Comparison of ENCODE assay signal across 9 cellular contexts in genomic region chr10:3472705-3473078, GRCh38.
DNase-seq lines count a peak whose midpoint lies in the region; ATAC-seq and TF ChIP-seq lines count a peak whose summit lies in the region.
"Had no signal": no experiment of that assay in that cellular context is flagged by ENCODE, and none has a peak within 500 bp of the region (broad histone marks: within the 10 kb centered on the region; RNA-seq: fewer than 3 reads in every experiment).

No MANE protein-coding gene starts in this region.

- H4K8ac ChIP-seq in neuronal stem cell (ENCODE audit: low read depth, low read length), result no peak overlapping the region

- H2AFZ ChIP-seq in neuronal stem cell (ENCODE audit: low read length), result peak overlapping the region; percentile 50

- H2BK12ac ChIP-seq in neuronal stem cell (ENCODE audit: low read length), result no peak overlapping the region

- H3K27ac ChIP-seq in neuronal stem cell (replicated peaks; ENCODE audit: low read length), result no peak overlapping the region

- H3K18ac ChIP-seq in neuronal stem cell (ENCODE audit: low read length), result no peak overlapping the region

- peaks cover 0 to 14% of the 10 kb centered on the region in 2 donors for H3K9me3 ChIP-seq in neuronal stem cell (replicated peaks in 1 of 2; ENCODE audit: control insufficient read depth in 2 of 2, insufficient read depth in 1 of 2, low read depth in 1 of 2, low read length in 2 of 2)

- no peak overlapping the region for H2BK5ac ChIP-seq in neuronal stem cell (ENCODE audit: low read length)

- no peak for DNase-seq in CD14-positive monocyte (ENCODE audit: low spot score)
- DNase-seq in OCI-M1 (lab: John Stamatoyannopoulos, UW), result peak; percentile 32
- DNase-seq in endothelial cell (ENCODE audit: low spot score), result no peak
- DNase-seq in neuronal stem cell (ENCODE audit: low spot score), result no peak
- DNase-seq in putamen (ENCODE audit: low spot score), result no peak
- no peak for DNase-seq in iPS-NIHi7 (ENCODE audit: extremely low spot score)
- DNase-seq: NCI-H524 had no signal

- H2AK5ac ChIP-seq in neuronal stem cell (ENCODE audit: low read depth, low read length), result no peak overlapping the region

- no CpG with 5 or more reads among the region's 5 CpGs for WGBS in neuronal stem cell (ENCODE audit: extremely low coverage in 2 of 2, insufficient read length in 2 of 2, insufficient replicate concordance in 1 of 2), 2 donors

- H2BK120ac ChIP-seq in neuronal stem cell (ENCODE audit: low read depth, low read length), result no peak overlapping the region

- H3K4me1 Mint-ChIP-seq in CD14-positive monocyte (peaks cover 64% of the 10 kb centered on the region), endothelial cell (ENCODE audit: unreplicated experiment) (peaks cover 45% of the 10 kb centered on the region)

- H3K9me3 Mint-ChIP-seq in CD14-positive monocyte (peaks cover 0 to 2% (median 0%) of the 10 kb centered on the region in 7 donors), endothelial cell (ENCODE audit: unreplicated experiment) (no peaks in the 10 kb centered on the region)

- H3K27ac Mint-ChIP-seq in CD14-positive monocyte (peak overlapping the region; percentile 84 to 96 (median 92)), endothelial cell (ENCODE audit: unreplicated experiment) (peak overlapping the region; percentile 89)

- no peak overlapping the region for H3K4me3 ChIP-seq in neuronal stem cell (ENCODE audit: low read length in 2 of 2)

- no peak overlapping the region for H3K4ac ChIP-seq in neuronal stem cell (ENCODE audit: low read length)

- H3K23ac ChIP-seq in neuronal stem cell (ENCODE audit: low read depth, low read length, poor library complexity), result no peak overlapping the region

- no peak overlapping the region for H4K91ac ChIP-seq in neuronal stem cell (ENCODE audit: low read depth, low read length, poor library complexity)

- H3K79me1 ChIP-seq in neuronal stem cell (ENCODE audit: low read depth, low read length), result no peaks in the 10 kb centered on the region

- H3K36me3 ChIP-seq in neuronal stem cell (replicated peaks in 1 of 2; ENCODE audit: control insufficient read depth in 2 of 2, insufficient read depth in 2 of 2, low read length in 2 of 2), result no peaks in the 10 kb centered on the region

- H3K27me3 ChIP-seq in neuronal stem cell (ENCODE audit: control insufficient read depth in 3 of 3, insufficient read depth in 3 of 3, low read depth in 1 of 3, low read length in 3 of 3), result no peaks in the 10 kb centered on the region

- H3K27me3 Mint-ChIP-seq in CD14-positive monocyte (ENCODE audit: low read depth in 3 of 3) (peaks cover 0 to 4% (median 0%) of the 10 kb centered on the region in 3 donors), endothelial cell (ENCODE audit: unreplicated experiment) (peaks cover 6% of the 10 kb centered on the region)

- H2BK15ac ChIP-seq in neuronal stem cell (ENCODE audit: low read length), result no peak overlapping the region

- H3K36me3 Mint-ChIP-seq in CD14-positive monocyte (peaks cover 3 to 9% of the 10 kb centered on the region in 2 donors), endothelial cell (ENCODE audit: low read depth, unreplicated experiment) (peaks cover 3% of the 10 kb centered on the region)

- H3K4me3 Mint-ChIP-seq in CD14-positive monocyte (peak overlapping the region; percentile 65 to 73), endothelial cell (ENCODE audit: unreplicated experiment) (peak overlapping the region; percentile 31)

- ATAC-seq in GM21529 (IDR thresholded peaks at IDR 0.05; ENCODE audit: unreplicated experiment), result no peak
- no peak for ATAC-seq in GM18498 (IDR thresholded peaks at IDR 0.05; ENCODE audit: unreplicated experiment)

- H3K4me2 ChIP-seq in neuronal stem cell (ENCODE audit: insufficient read depth, low read length, poor library complexity, severe bottlenecking), result no peak overlapping the region

- H3K4me1 ChIP-seq in neuronal stem cell (ENCODE audit: control insufficient read depth in 2 of 2, insufficient read depth in 1 of 2, low read depth in 1 of 2, low read length in 2 of 2), result peaks cover 6 to 14% of the 10 kb centered on the region in 2 donors

- TF ChIP-seq CTCF in CD14-positive monocyte (IDR thresholded peaks at IDR 0.05), result no peak
- TF ChIP-seq CTCF in endothelial cell (IDR thresholded peaks at IDR 0.05; ENCODE audit: unreplicated experiment), result no peak

- intact Hi-C loops in CD14-positive monocyte (cut with micrococcal nuclease), result loop anchor here in 1 of 2 donors (5.0 kb wide), 1 partner anchor 160 kb away; no protein-coding TSS in a partner anchor

- no peak overlapping the region for H3K14ac ChIP-seq in neuronal stem cell (ENCODE audit: low read length)

- H3K9ac ChIP-seq in neuronal stem cell (ENCODE audit: low read depth, low read length, poor library complexity), result no peak overlapping the region
